Comparison of ENCODE assay signal across 1 cellular context in genomic region chr6:28838634-28839442, GRCh38.
TF ChIP-seq lines count a peak whose summit lies in the region.

No MANE protein-coding gene starts in this region.

TF ChIP-seq in H1, 55 proteins besides CTCF, POLR2A, EP300 and RAD21 (continued from another document):
- TF ChIP-seq KDM4A (IDR thresholded peaks at IDR 0.05; ENCODE audit: low read depth, low read length, severe bottlenecking) (peak; percentile 80), RFX5 (IDR thresholded peaks at IDR 0.05; ENCODE audit: borderline replicate concordance, low read depth, low read length) (no peak), CREB1 (IDR thresholded peaks at IDR 0.05) (0 out of 2 replicates have a peak, but pooled peaks have one; percentile 49), SIX5 (IDR thresholded peaks at IDR 0.05; ENCODE audit: low read depth, low read length) (no peak), TAF7 (optimal IDR thresholded peaks at IDR 0.05; ENCODE audit: borderline replicate concordance, low read depth, low read length) (no peak), EGR1 (IDR thresholded peaks at IDR 0.05; ENCODE audit: borderline replicate concordance, low read depth, low read length) (no peak), CHD7 (IDR thresholded peaks at IDR 0.05; ENCODE audit: insufficient replicate concordance, low read length) (no peak), CEBPB (IDR thresholded peaks at IDR 0.05; ENCODE audit: low read depth, low read length) (no peak), EZH2 (IDR thresholded peaks at IDR 0.05; ENCODE audit: low read depth, low read length, severe bottlenecking) (no peak), MAFK (IDR thresholded peaks at IDR 0.05; ENCODE audit: low read depth, low read length) (peak; percentile 35; the same call in 1 of the 2 replicates), SIRT6 (IDR thresholded peaks at IDR 0.05; ENCODE audit: low read length) (no peak), BACH1 (IDR thresholded peaks at IDR 0.05; ENCODE audit: low read length) (no peak), ASH2L (IDR thresholded peaks at IDR 0.05; ENCODE audit: low read length) (peak; percentile 100), JUN (IDR thresholded peaks at IDR 0.05; ENCODE audit: low read depth, low read length) (no peak), TBP (IDR thresholded peaks at IDR 0.05; ENCODE audit: low read depth, low read length) (no peak), POU5F1 (IDR thresholded peaks at IDR 0.05; ENCODE audit: low read depth, low read length) (no peak), JUND (IDR thresholded peaks at IDR 0.05; ENCODE audit: low read length) (no peak), SAP30 (IDR thresholded peaks at IDR 0.05; ENCODE audit: insufficient read depth, insufficient replicate concordance, low read length) (no peak), TEAD4 (IDR thresholded peaks at IDR 0.05; ENCODE audit: low read depth, low read length) (0 out of 2 replicates have a peak, but pooled peaks have one; percentile 13), MAX (IDR thresholded peaks at IDR 0.05) (peak; percentile 39), CBX5 (IDR thresholded peaks at IDR 0.05; ENCODE audit: low read depth, low read length) (no peak), RBBP5 (IDR thresholded peaks at IDR 0.05; ENCODE audit: borderline replicate concordance, low read depth, low read length) (peak; percentile 99), CBX8 (IDR thresholded peaks at IDR 0.05; ENCODE audit: borderline replicate concordance, low read depth, low read length) (no peak), BCL11A (IDR thresholded peaks at IDR 0.05; ENCODE audit: low read depth in 2 of 2, low read length in 2 of 2) (no peak), FOSL1 (IDR thresholded peaks at IDR 0.05; ENCODE audit: insufficient read depth, low read depth, low read length) (no peak), HDAC2 (IDR thresholded peaks at IDR 0.05; ENCODE audit: borderline replicate concordance in 1 of 2, low read depth in 2 of 2, low read length in 2 of 2) (no peak), SP1 (IDR thresholded peaks at IDR 0.05; ENCODE audit: low read depth, low read length) (no peak), TAF1 (IDR thresholded peaks at IDR 0.05; ENCODE audit: low read depth, low read length) (peak; percentile 36; the same call in 1 of the 2 replicates), POLR2AphosphoS5 (IDR thresholded peaks at IDR 0.05; ENCODE audit: low read depth, low read length) (no peak), ATF2 (IDR thresholded peaks at IDR 0.05; ENCODE audit: low read length) (peak; percentile 5; the same call in 1 of the 2 replicates), YY1 (IDR thresholded peaks at IDR 0.05; ENCODE audit: low read depth, low read length) (peak; percentile 28; the same call in 1 of the 2 replicates), E2F6 (IDR thresholded peaks at IDR 0.05) (peak; percentile 66), SP4 (IDR thresholded peaks at IDR 0.05; ENCODE audit: low read length) (no peak), RNF2 (IDR thresholded peaks at IDR 0.05; ENCODE audit: borderline replicate concordance, low read depth, low read length, missing control alignments, poor library complexity, severe bottlenecking) (no peak)
TF ChIP-seq in H1: peak in this region for 12.
